25 cellular contexts compared by ENCODE assay signal in the genomic region with DNA sequence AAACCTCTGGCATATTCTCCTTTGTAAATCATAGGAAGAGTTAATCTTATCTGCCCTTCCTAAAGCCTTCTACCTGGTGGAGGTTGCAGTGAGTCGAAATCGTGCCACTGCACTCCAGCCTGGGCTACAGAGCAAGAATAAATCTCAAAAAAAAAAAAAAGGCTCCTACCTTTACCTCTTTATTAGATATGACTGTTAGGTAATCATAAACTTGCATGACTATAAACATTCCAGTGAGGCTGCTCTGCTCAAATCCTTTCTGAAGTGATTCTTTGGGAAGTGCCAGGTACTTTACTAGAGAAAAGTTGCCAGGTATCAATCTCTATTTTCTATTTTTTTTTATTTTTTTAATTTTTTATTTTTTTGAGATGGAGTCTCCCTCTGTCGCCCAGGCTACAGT. TPM values are rescaled to one million over a fixed set of nuclear protein-coding genes. Genes with fewer than 3 reads are reported as not detected.
DNase-seq lines count a peak whose midpoint lies in the region; ATAC-seq and TF ChIP-seq lines count a peak whose summit lies in the region.
"Had no signal": no experiment of that assay in that cellular context is flagged by ENCODE, and none has a peak within 500 bp of the region (broad histone marks: within the 10 kb centered on the region; RNA-seq: fewer than 3 reads in every experiment).

No MANE protein-coding gene starts in this region.

- no peaks in the 10 kb centered on the region for H3K36me3 Mint-ChIP-seq in activated naive CD4-positive, alpha-beta T cell treated with anti-CD3 and anti-CD28 coated beads, Interleukin-2, amount 50 U/mL, for 72 hours
- H3K36me3 Mint-ChIP-seq: CD14-positive monocyte; CD4-positive, alpha-beta memory T cell; CD4-positive, CD25-positive, alpha-beta regulatory T cell; CD8-positive, alpha-beta memory T cell had no signal

- no peak for TF ChIP-seq POLR2A in thyroid gland (IDR thresholded peaks at IDR 0.05)

- peaks cover 0 to 7% of the 10 kb centered on the region in 2 donors for H3K9me3 Mint-ChIP-seq in activated naive CD4-positive, alpha-beta T cell treated with anti-CD3 and anti-CD28 coated beads, Interleukin-2, amount 50 U/mL, for 72 hours

- TF ChIP-seq CTCF in mucosa of descending colon (IDR thresholded peaks at IDR 0.05): no peak
- TF ChIP-seq CTCF in thyroid gland (IDR thresholded peaks at IDR 0.05): no peak

- 46 to 49% methylated on average over 3 of the region's 3 CpGs for WGBS in thyroid gland, 2 donors

- H3K27ac ChIP-seq in thyroid gland: peak overlapping the region; percentile 71 to 83 (median 83)
- H3K27ac ChIP-seq: BLaER1 had no signal

- H3K36me3 ChIP-seq in mucosa of descending colon (ENCODE audit: low read depth) (no peaks in the 10 kb centered on the region), thyroid gland (no peaks in the 10 kb centered on the region)
- H3K36me3 ChIP-seq: BE2C had no signal

- peak; percentile 73 for ATAC-seq in left colon
- peak; percentile 34 for ATAC-seq in mucosa of descending colon
- ATAC-seq in activated naive CD4-positive, alpha-beta T cell treated with anti-CD3 and anti-CD28 coated beads, Interleukin-2, amount 50 U/mL, for 72 hours: no peak
- ATAC-seq in GM21526 (IDR thresholded peaks at IDR 0.05; ENCODE audit: low FRiP score, unreplicated experiment): no peak
- ATAC-seq: GM12878 had no signal

- no peak overlapping the region for H3K4me3 ChIP-seq in mucosa of descending colon
- no peak overlapping the region for H3K4me3 ChIP-seq in thyroid gland (replicated peaks in 1 of 3)
- H3K4me3 ChIP-seq: BLaER1, GM12878 had no signal

- no peaks in the 10 kb centered on the region for H3K27me3 ChIP-seq in thyroid gland
- H3K27me3 ChIP-seq: BE2C, BLaER1 had no signal

- H3K9me3 ChIP-seq in mucosa of descending colon (no peaks in the 10 kb centered on the region), thyroid gland (no peaks in the 10 kb centered on the region)
- H3K9me3 ChIP-seq: BE2C, BLaER1 had no signal

- H3K4me1 ChIP-seq in mucosa of descending colon (ENCODE audit: low read depth) (no peaks in the 10 kb centered on the region), thyroid gland (peaks cover 28% of the 10 kb centered on the region in 2 donors)
- H3K4me1 ChIP-seq: BE2C, BLaER1 had no signal

- intact Hi-C loops in left colon (cut with DNase I, micrococcal nuclease): no loop called here
- intact Hi-C loops in mucosa of descending colon (cut with DNase I, micrococcal nuclease): no loop called here
- intact Hi-C loops in thyroid gland (cut with DNase I): no loop called here

- DNase-seq in left colon: no peak
- DNase-seq in mucosa of descending colon: no peak
- DNase-seq in thyroid gland: no peak
- DNase-seq in activated naive CD4-positive, alpha-beta T cell treated with anti-CD3 and anti-CD28 coated beads, Interleukin-2, amount 50 U/mL, for 72 hours (ENCODE audit: low spot score in 2 of 2): no peak
- DNase-seq in NCI-H2029 (lab: John Stamatoyannopoulos, UW): no peak
- DNase-seq: 8988T; ACHN; BE2C; C1 segment of cervical spinal cord; CD4-positive, alpha-beta memory T cell; CD4-positive, CD25-positive, alpha-beta regulatory T cell; CD8-positive, alpha-beta memory T cell; COR-L47; DMS 273 treated with DMSO at 0.1 percent for 48 hours; DMS153; DMS53; DMS79; DND-41; EL; GDM1 had no signal

- H3K27ac Mint-ChIP-seq in activated naive CD4-positive, alpha-beta T cell treated with anti-CD3 and anti-CD28 coated beads, Interleukin-2, amount 50 U/mL, for 72 hours: no peak overlapping the region
- H3K27ac Mint-ChIP-seq: CD14-positive monocyte; CD4-positive, alpha-beta memory T cell; CD4-positive, CD25-positive, alpha-beta regulatory T cell; CD8-positive, alpha-beta memory T cell had no signal

RNA-seq across cellular contexts. Expression of a gene that starts 59.6 kb away (rescaled TPM):
- total RNA-seq in left colon: 1 to 10 TPM in 1 of 2 donors, not detected in 1; 2.9 TPM
- total RNA-seq in mucosa of descending colon: 10 to 100 TPM in 1 of 3 donors, 1 to 10 TPM in 1, under 1 TPM in 1; 0.64 to 10.1 (median 1.6) TPM
- total RNA-seq in thyroid gland: 100 to 1,000 TPM in 1 of 4 donors, 10 to 100 TPM in 3; 35.5 to 103 (median 75.0) TPM
- total RNA-seq in activated naive CD4-positive, alpha-beta T cell treated with anti-CD3 and anti-CD28 coated beads, Interleukin-2, amount 50 U/mL, for 72 hours: under 1 TPM in 1 of 2 donors, not detected in 1; 0.54 TPM
- total RNA-seq: CD4-positive, alpha-beta memory T cell; CD8-positive, alpha-beta memory T cell; G401; GM12878 had no signal

Comparison
In these comparisons a context has a peak if more than half of its experiments do, and no peak if none do; other contexts are left out.
1. ATAC-seq: peak in left colon (single experiment) and mucosa of descending colon (single experiment); none in activated naive CD4-positive, alpha-beta T cell treated with anti-CD3 and anti-CD28 coated beads, Interleukin-2, amount 50 U/mL, for 72 hours (0 of 2) and GM21526 (single experiment).